Comparison of ENCODE assay signal across 8 cellular contexts in genomic region chr9:129569506-129570449, GRCh38. TPM values are rescaled to one million over a fixed set of nuclear protein-coding genes. Genes with fewer than 3 reads are reported as not detected.
DNase-seq lines count a peak whose midpoint lies in the region; ATAC-seq and TF ChIP-seq lines count a peak whose summit lies in the region.

No MANE protein-coding gene starts in this region.

- ATAC-seq in activated CD8-positive, alpha-beta memory T cell treated with anti-CD3 and anti-CD28 coated beads, Interleukin-2, amount 10 ng/mL, durations not matched to agents 7 days and 5 days, result no peak

- CTCF ChIA-PET in activated CD8-positive, alpha-beta memory T cell treated with anti-CD3 and anti-CD28 coated beads, Interleukin-2, amount 10 ng/mL, durations not matched to agents 7 days and 5 days (lab: Charles Lee), result interaction anchor here (2.0 to 4.7 kb wide), 2 partner anchors 11 to 438 kb away, joined by 4 to 17 read pairs; no protein-coding TSS in a partner anchor

- H3K4me1 Mint-ChIP-seq in activated CD8-positive, alpha-beta memory T cell treated with anti-CD3 and anti-CD28 coated beads, Interleukin-2, amount 10 ng/mL, durations not matched to agents 7 days and 5 days, result peaks cover 24% of the 10 kb centered on the region
- peaks cover 28% of the 10 kb centered on the region for H3K4me1 Mint-ChIP-seq in progenitor cell of endocrine pancreas (ENCODE audit: low read depth)

- no peak overlapping the region for H3K4me3 ChIP-seq in foreskin fibroblast (ENCODE audit: low read depth in 1 of 2, low read length in 2 of 2)

- H3K9me3 Mint-ChIP-seq in activated CD8-positive, alpha-beta memory T cell treated with anti-CD3 and anti-CD28 coated beads, Interleukin-2, amount 10 ng/mL, durations not matched to agents 7 days and 5 days (ENCODE audit: low read depth), result peaks cover 6% of the 10 kb centered on the region
- H3K9me3 Mint-ChIP-seq in progenitor cell of endocrine pancreas (ENCODE audit: low read depth), result peaks cover 6% of the 10 kb centered on the region

- DNase-seq in activated CD8-positive, alpha-beta memory T cell treated with anti-CD3 and anti-CD28 coated beads, Interleukin-2, amount 10 ng/mL, durations not matched to agents 7 days and 5 days, result no peak
- no peak for DNase-seq in activated CD8-positive, alpha-beta memory T cell treated with anti-CD3 and anti-CD28 coated beads, Interleukin-2, amount 50 U/mL, for 4 hours
- DNase-seq in UCSD-AML1 (lab: John Stamatoyannopoulos, UW; ENCODE audit: unreplicated experiment) (peak; percentile 23), foreskin fibroblast (peak in 1 of 2 donors; percentile 52), progenitor cell of endocrine pancreas (ENCODE audit: low spot score, unreplicated experiment) (no peak), T-helper 9 cell (no peak), GOT3 (lab: John Stamatoyannopoulos, UW) (no peak), NCI-H2227 treated with DMSO at 0.1 percent for 48 hours (lab: John Stamatoyannopoulos, UW) (no peak)

- H3K27me3 Mint-ChIP-seq in activated CD8-positive, alpha-beta memory T cell treated with anti-CD3 and anti-CD28 coated beads, Interleukin-2, amount 10 ng/mL, durations not matched to agents 7 days and 5 days, result peaks cover 33% of the 10 kb centered on the region
- no peaks in the 10 kb centered on the region for H3K27me3 Mint-ChIP-seq in progenitor cell of endocrine pancreas

- peak; percentile 52 for TF ChIP-seq CTCF in foreskin fibroblast (IDR thresholded peaks at IDR 0.05; ENCODE audit: low read depth, low read length)
- peak; percentile 54 for TF ChIP-seq CTCF in progenitor cell of endocrine pancreas (IDR thresholded peaks at IDR 0.05; ENCODE audit: unreplicated experiment)

- H3K4me3 Mint-ChIP-seq in activated CD8-positive, alpha-beta memory T cell treated with anti-CD3 and anti-CD28 coated beads, Interleukin-2, amount 10 ng/mL, durations not matched to agents 7 days and 5 days, result peak overlapping the region; percentile 56
- H3K4me3 Mint-ChIP-seq in progenitor cell of endocrine pancreas (ENCODE audit: low read depth), result peak overlapping the region; percentile 70

- no peak overlapping the region for H3K27ac Mint-ChIP-seq in activated CD8-positive, alpha-beta memory T cell treated with anti-CD3 and anti-CD28 coated beads, Interleukin-2, amount 10 ng/mL, durations not matched to agents 7 days and 5 days
- peak overlapping the region; percentile 93 for H3K27ac Mint-ChIP-seq in progenitor cell of endocrine pancreas

- peaks cover 3% of the 10 kb centered on the region for H3K36me3 Mint-ChIP-seq in activated CD8-positive, alpha-beta memory T cell treated with anti-CD3 and anti-CD28 coated beads, Interleukin-2, amount 10 ng/mL, durations not matched to agents 7 days and 5 days
- H3K36me3 Mint-ChIP-seq in progenitor cell of endocrine pancreas (ENCODE audit: insufficient read depth), result no peaks in the 10 kb centered on the region

RNA-seq across cellular contexts. Expression of gene C9orf50, which starts 51.1 kb away (rescaled TPM):
- total RNA-seq in activated CD8-positive, alpha-beta memory T cell treated with anti-CD3 and anti-CD28 coated beads, Interleukin-2, amount 10 ng/mL, durations not matched to agents 7 days and 5 days, result not detected
- total RNA-seq in progenitor cell of endocrine pancreas, result 0.27 and 0.43 TPM in 2 replicates

RNA-seq across cellular contexts. Expression of gene NTMT1, which starts 56.2 kb away (rescaled TPM):
- total RNA-seq in activated CD8-positive, alpha-beta memory T cell treated with anti-CD3 and anti-CD28 coated beads, Interleukin-2, amount 10 ng/mL, durations not matched to agents 7 days and 5 days, result 10 to 100 TPM; 37.2 to 46.2 TPM
- 25.9 and 26.8 TPM in 2 replicates for total RNA-seq in progenitor cell of endocrine pancreas
